In the genomic region with DNA sequence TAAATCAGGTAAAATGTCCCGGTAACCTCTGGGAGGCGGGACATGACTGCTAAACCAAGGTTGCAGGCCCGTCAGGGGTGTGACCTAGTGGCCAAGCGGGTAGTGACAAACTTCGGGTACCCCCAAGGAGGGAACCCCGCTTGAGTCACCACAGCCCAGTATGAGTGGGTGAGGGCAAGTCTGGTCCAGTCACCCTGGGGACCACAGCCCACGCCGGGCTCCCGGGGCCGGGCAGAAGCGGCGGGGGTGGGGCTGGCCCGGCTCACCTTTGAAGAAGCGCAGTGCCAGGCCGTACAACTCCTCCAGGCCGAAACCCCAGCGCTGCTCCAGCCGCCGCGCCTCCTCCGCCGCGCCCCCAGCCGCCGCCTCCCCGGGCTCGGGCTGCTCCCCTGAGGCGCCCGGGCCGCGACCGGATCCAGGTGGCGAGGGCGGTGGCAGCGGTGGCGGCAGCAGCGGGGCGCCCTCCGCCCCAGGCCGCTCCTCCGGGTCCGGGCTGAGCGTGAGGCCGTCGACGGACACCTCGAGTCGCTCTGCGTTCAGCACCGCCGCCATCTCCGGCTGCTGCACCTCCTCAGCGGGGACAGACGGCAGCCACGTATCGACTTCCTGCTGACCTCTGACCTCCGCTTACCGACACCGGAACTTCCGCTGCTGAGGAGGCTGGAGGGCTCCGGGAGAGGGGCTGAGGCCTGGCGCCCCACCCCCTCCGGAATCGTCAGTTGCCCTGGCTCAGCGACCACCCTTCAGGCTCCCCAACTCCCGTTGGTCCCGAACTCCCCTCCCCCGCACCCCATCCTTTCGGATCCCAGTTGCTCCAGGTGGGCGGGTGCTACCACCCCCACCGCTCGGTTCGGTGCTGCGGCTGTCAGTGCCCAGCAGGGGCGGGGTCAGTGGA, we compare ENCODE assay signal across 8 cellular contexts. TPM values are rescaled to one million over a fixed set of nuclear protein-coding genes. Genes with fewer than 3 reads are reported as not detected.
DNase-seq lines count a peak whose midpoint lies in the region; ATAC-seq, FAIRE-seq and TF ChIP-seq lines count a peak whose summit lies in the region.

ACBD3 (minus strand) TSS at position 618 of the 895 bp plus-strand sequence; CDS start at position 552, 66 bp downstream.

- H3K9me3 Mint-ChIP-seq in T-helper 2 cell treated with Interferon-gamma antibody and Interleukin-4, amounts not matched to agents 5 μg/mL and 100 μg/mL, for 36 hours, result no peaks in the 10 kb centered on the region

- peaks cover 24% of the 10 kb centered on the region for H3K4me1 Mint-ChIP-seq in T-helper 2 cell treated with Interferon-gamma antibody and Interleukin-4, amounts not matched to agents 5 μg/mL and 100 μg/mL, for 36 hours (ENCODE audit: low read depth)

- H3K27ac Mint-ChIP-seq in T-helper 2 cell treated with Interferon-gamma antibody and Interleukin-4, amounts not matched to agents 5 μg/mL and 100 μg/mL, for 36 hours, result peak within 1 kb of the TSS; percentile 93

- H3K4me1 ChIP-seq in right cardiac atrium (ENCODE audit: control insufficient read depth, insufficient read depth, low read length) (peaks cover 3% of the 10 kb centered on the region), uterus (peaks cover 0 to 6% of the 10 kb centered on the region in 2 donors)

- intact Hi-C loops in right cardiac atrium (cut with DNase I), result no loop called here
- intact Hi-C loops in uterus (cut with DNase I; ENCODE audit: low total_unique reads), result no loop called here

- H3K27me3 ChIP-seq in right cardiac atrium (ENCODE audit: control insufficient read depth, insufficient read depth) (no peaks in the 10 kb centered on the region), uterus (no peaks in the 10 kb centered on the region)

- TF ChIP-seq POLR2A in uterus (IDR thresholded peaks at IDR 0.05), result peak; percentile 64 to 92

- no peaks in the 10 kb centered on the region for H3K27me3 Mint-ChIP-seq in T-helper 2 cell treated with Interferon-gamma antibody and Interleukin-4, amounts not matched to agents 5 μg/mL and 100 μg/mL, for 36 hours (ENCODE audit: low read depth)

- ATAC-seq in HG02973 (IDR thresholded peaks at IDR 0.05; ENCODE audit: unreplicated experiment), result peak; percentile 94
- peak; percentile 97 to 98 for ATAC-seq in right cardiac atrium

- H3K9me3 ChIP-seq in right cardiac atrium (ENCODE audit: control insufficient read depth, low read length) (no peaks in the 10 kb centered on the region), uterus (no peaks in the 10 kb centered on the region)

- H3K36me3 ChIP-seq in uterus, result no peaks in the 10 kb centered on the region

- H3K4me3 ChIP-seq in right cardiac atrium (ENCODE audit: low read length) (peak within 1 kb of the TSS; percentile 83), uterus (peak within 1 kb of the TSS; percentile 68 to 73)

- DNase-seq in GM18507 (ENCODE audit: extremely low spot score, insufficient read length, low read depth) (peak; percentile 87), NCI-H2029 (lab: John Stamatoyannopoulos, UW) (peak; percentile 80), anterior cingulate cortex (lab: John Stamatoyannopoulos, UW) (peak; percentile 33 to 94 (median 83)), right cardiac atrium (peak; percentile 90 to 95 (median 94)), putamen (ENCODE audit: low spot score) (peak; percentile 91), uterus (peak; percentile 87 to 89)
- peak; percentile 85 for DNase-seq in T-helper 2 cell treated with Interferon-gamma antibody and Interleukin-4, amounts not matched to agents 5 μg/mL and 100 μg/mL, for 36 hours (ENCODE audit: low spot score)

- peaks cover 10% of the 10 kb centered on the region for H3K36me3 Mint-ChIP-seq in T-helper 2 cell treated with Interferon-gamma antibody and Interleukin-4, amounts not matched to agents 5 μg/mL and 100 μg/mL, for 36 hours (ENCODE audit: low read depth)

- peak within 1 kb of the TSS; percentile 97 for H3K4me3 Mint-ChIP-seq in T-helper 2 cell treated with Interferon-gamma antibody and Interleukin-4, amounts not matched to agents 5 μg/mL and 100 μg/mL, for 36 hours

- WGBS in right cardiac atrium, result under 1% methylated on average over 75 of the region's 75 CpGs

- peak in 2 of 4 experiments; percentile 29 to 33 for TF ChIP-seq CTCF in uterus (IDR thresholded peaks at IDR 0.05)

- FAIRE-seq in GM18507 (lab: Jason Lieb, UNC), result peak; percentile 96

- H3K27ac ChIP-seq in right cardiac atrium (ENCODE audit: low read length) (peak within 1 kb of the TSS; percentile 93), uterus (peak within 1 kb of the TSS; percentile 85 to 90)

RNA-seq across cellular contexts. Expression of gene ACBD3, which starts in this region (rescaled TPM):
- 10 to 100 TPM; 24.0 to 38.4 (median 28.8) TPM for total RNA-seq in right cardiac atrium
- polyA plus RNA-seq in right cardiac atrium, result 9.5 TPM
- 10 to 100 TPM; 33.5 to 95.8 (median 46.8) TPM for total RNA-seq in uterus

Comparison
In these comparisons a context has a peak if more than half of its experiments do, and no peak if none do; other contexts are left out.
1. Peak in every context shown above with its lines: DNase-seq, ATAC-seq, H3K4me3 ChIP-seq and H3K27ac ChIP-seq.